In the genomic region with DNA sequence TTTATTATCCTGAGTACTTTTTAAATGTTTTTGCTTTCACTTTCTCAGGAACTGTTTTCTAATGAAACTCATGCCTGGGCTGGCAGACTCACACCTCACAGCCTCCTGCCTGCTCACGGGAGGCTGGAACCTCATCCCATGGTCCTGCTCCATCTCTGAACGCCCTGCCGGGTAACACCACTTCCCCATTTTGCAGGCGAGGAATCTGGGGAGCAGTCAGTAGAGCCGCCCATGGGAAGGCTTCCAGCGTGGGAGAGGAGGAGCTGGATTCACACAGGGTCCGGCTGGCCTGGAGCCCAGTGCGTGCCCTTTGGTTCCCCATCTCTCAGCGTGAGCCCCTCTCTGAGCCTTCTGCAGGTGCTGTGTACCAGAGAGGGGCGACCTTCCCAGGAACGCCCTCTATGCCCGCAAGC, we compare ENCODE assay signal across 1 cellular context.
TF ChIP-seq lines count a peak whose summit lies in the region.

No MANE protein-coding gene starts in this region.

TF ChIP-seq in HepG2, 621 proteins besides CTCF, POLR2A, EP300 and RAD21:
- TF ChIP-seq ZNF609 (CRISPR knock-in tag; IDR thresholded peaks at IDR 0.05; ENCODE audit: borderline replicate concordance) (no peak), ZNF296 (CRISPR knock-in tag; conservative IDR thresholded peaks at IDR 0.05) (no peak), FOSL1 (CRISPR knock-in tag; IDR thresholded peaks at IDR 0.05; ENCODE audit: borderline replicate concordance) (no peak), GRHL1 (CRISPR knock-in tag; conservative IDR thresholded peaks at IDR 0.05) (no peak), HDAC2 (CRISPR knock-in tag; IDR thresholded peaks at IDR 0.05) (no peak), BRD4 (CRISPR knock-in tag; IDR thresholded peaks at IDR 0.05) (no peak)
